Comparison of ENCODE assay signal across 3 cellular contexts in genomic region chr22:30551813-30552212, GRCh38.
A peak's percentile ranks its signal among the peaks of the same experiment; 100 is the strongest.
TF ChIP-seq lines count a peak whose summit lies in the region.

No MANE protein-coding gene starts in this region.

TF ChIP-seq in HEK293, 187 proteins besides CTCF, POLR2A, EP300 and RAD21:
- peak; percentile 76 for TF ChIP-seq ZNF121 (tag by site-specific recombination; IDR thresholded peaks at IDR 0.05)

TF ChIP-seq in WTC11, 78 proteins besides CTCF, POLR2A, EP300 and RAD21:
- TF ChIP-seq ZNF121 (CRISPR knock-in tag; IDR thresholded peaks at IDR 0.05) = peak; percentile 37; the same call in 1 of the 2 replicates

TF ChIP-seq in K562, 482 proteins besides CTCF, POLR2A, EP300 and RAD21:
- peak; percentile 58 for TF ChIP-seq ZNF121 (CRISPR knock-in tag; conservative IDR thresholded peaks at IDR 0.05)
